ENCODE assay signal across 17 cellular contexts in the genomic region with DNA sequence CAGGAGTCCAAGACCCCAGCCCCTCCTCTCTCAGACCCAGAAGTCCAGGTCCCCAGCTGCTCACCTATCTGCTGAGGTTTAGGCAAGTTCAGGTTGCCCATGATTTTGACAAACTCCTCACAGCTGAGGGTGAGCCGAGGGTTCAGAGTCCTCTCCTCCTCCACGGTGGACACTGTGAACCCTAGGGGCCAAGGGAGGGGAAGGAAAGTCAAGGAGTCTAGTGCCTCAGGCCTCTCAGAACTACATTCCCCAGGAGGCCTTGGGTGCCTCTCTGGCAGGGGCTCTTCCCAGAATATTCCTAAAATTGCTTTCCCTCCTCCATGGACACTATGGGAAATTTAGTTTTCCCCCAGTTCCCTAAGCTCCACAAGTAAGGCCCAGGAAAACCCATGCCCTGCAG. TPM values are rescaled to one million over a fixed set of nuclear protein-coding genes. Genes with fewer than 3 reads are reported as not detected.
"Had no signal": no experiment of that assay in that cellular context is flagged by ENCODE, and none has a peak within 500 bp of the region (broad histone marks: within the 10 kb centered on the region; RNA-seq: fewer than 3 reads in every experiment).

No MANE protein-coding gene starts in this region.

- H3K27ac Mint-ChIP-seq: mesothelial cell of epicardium, WTC11 had no signal

- FAIRE-seq: bronchial epithelial cell, TTC549 had no signal

- H3K27me3 Mint-ChIP-seq: stimulated activated naive CD8-positive, alpha-beta T cell treated with anti-CD3 and anti-CD28 coated beads, Interleukin-15, amount 100 ng/mL, for 72 hours had no signal

- H3K9me3 ChIP-seq: ascending aorta, gastrocnemius medialis, heart left ventricle, right atrium auricular region, upper lobe of right lung had no signal

- H3K4me3 Mint-ChIP-seq: activated CD8-positive, alpha-beta T cell treated with anti-CD3 and anti-CD28 coated beads, Interleukin-2, amount 10 ng/mL, durations not matched to agents 7 days and 5 days; mesothelial cell of epicardium; stimulated activated naive CD8-positive, alpha-beta T cell treated with anti-CD3 and anti-CD28 coated beads, Interleukin-15, amount 100 ng/mL, for 72 hours; T-helper 1 cell treated with Interleukin-12 subunit alpha and Interleukin-12 subunit beta and Interleukin-4 antibody, amounts not matched to agents 30 μg/mL and 1 μg/mL, for 36 hours; WTC11 had no signal

- H3K9me3 Mint-ChIP-seq: mesothelial cell of epicardium; stimulated activated naive CD8-positive, alpha-beta T cell treated with anti-CD3 and anti-CD28 coated beads, Interleukin-15, amount 100 ng/mL, for 72 hours; T-helper 1 cell treated with Interleukin-12 subunit alpha and Interleukin-12 subunit beta and Interleukin-4 antibody, amounts not matched to agents 30 μg/mL and 1 μg/mL, for 36 hours had no signal

- DNase-seq: activated CD4-positive, alpha-beta T cell treated with anti-CD3 and anti-CD28 coated beads for 4 hours; activated CD8-positive, alpha-beta memory T cell treated with anti-CD3 and anti-CD28 coated beads, Interleukin-2, amount 50 U/mL, for 4 hours; activated CD8-positive, alpha-beta T cell treated with anti-CD3 and anti-CD28 coated beads, Interleukin-2, amount 10 ng/mL, durations not matched to agents 7 days and 5 days; activated naive CD4-positive, alpha-beta T cell; gastrocnemius medialis; heart left ventricle; nucleus accumbens; stimulated activated naive CD8-positive, alpha-beta T cell treated with anti-CD3 and anti-CD28 coated beads, Interleukin-15, amount 100 ng/mL, for 72 hours; upper lobe of right lung had no signal

- H3K27ac ChIP-seq: ascending aorta, epithelial cell of prostate, gastrocnemius medialis, heart left ventricle, right atrium auricular region, upper lobe of right lung had no signal

- H3K4me3 ChIP-seq: ascending aorta, gastrocnemius medialis, heart left ventricle, right atrium auricular region, upper lobe of right lung had no signal

- H3K27me3 ChIP-seq: ascending aorta, gastrocnemius medialis, heart left ventricle, right atrium auricular region, upper lobe of right lung had no signal

RNA-seq across cellular contexts. Expression of a gene that starts 25.1 kb away (rescaled TPM):
- total RNA-seq: ascending aorta, bronchial epithelial cell, gastrocnemius medialis had no signal

RNA-seq across cellular contexts. Expression of a gene that starts 42.5 kb away (rescaled TPM):
- total RNA-seq: ascending aorta, gastrocnemius medialis had no signal
